In genomic region chr2:6309415-6310185, GRCh38 we compare ENCODE assay signal across 12 cellular contexts.
DNase-seq lines count a peak whose midpoint lies in the region; ATAC-seq and TF ChIP-seq lines count a peak whose summit lies in the region.
"Had no signal": no experiment of that assay in that cellular context is flagged by ENCODE, and none has a peak within 500 bp of the region (broad histone marks: within the 10 kb centered on the region; RNA-seq: fewer than 3 reads in every experiment).

No MANE protein-coding gene starts in this region.

- H3K4me1 ChIP-seq in heart right ventricle = peaks cover 0 to 4% (median 0%) of the 10 kb centered on the region in 9 donors
- H3K4me1 ChIP-seq: gastroesophageal sphincter had no signal

- peak; percentile 64 for ATAC-seq in GM18519 (IDR thresholded peaks at IDR 0.05; ENCODE audit: low FRiP score, unreplicated experiment)
- peak; percentile 78 for ATAC-seq in GM21619 (IDR thresholded peaks at IDR 0.05; ENCODE audit: unreplicated experiment)
- peak; percentile 53 for ATAC-seq in HG03280 (IDR thresholded peaks at IDR 0.05; ENCODE audit: unreplicated experiment)
- ATAC-seq in heart right ventricle = no peak
- ATAC-seq: gastroesophageal sphincter had no signal

- no peak overlapping the region for H3K27ac ChIP-seq in heart right ventricle
- H3K27ac ChIP-seq: gastroesophageal sphincter had no signal

- no peaks in the 10 kb centered on the region for H3K36me3 ChIP-seq in heart right ventricle
- H3K36me3 ChIP-seq: gastroesophageal sphincter had no signal

- 69 to 75% methylated on average over 9 of the region's 9 CpGs for WGBS in heart right ventricle, 2 donors

- TF ChIP-seq CTCF in heart right ventricle (IDR thresholded peaks at IDR 0.05) = no peak

- no peaks in the 10 kb centered on the region for H3K9me3 ChIP-seq in heart right ventricle
- H3K9me3 ChIP-seq: gastroesophageal sphincter had no signal

- DNase-seq in left kidney (ENCODE audit: low read depth, low spot score) (peak; percentile 71), NCI-H748 (lab: John Stamatoyannopoulos, UW; ENCODE audit: unreplicated experiment) (no peak), MV-4-11 (lab: John Stamatoyannopoulos, UW) (no peak), heart right ventricle (no peak), KG1 (lab: John Stamatoyannopoulos, UW) (no peak)
- DNase-seq: activated CD8-positive, alpha-beta memory T cell treated with anti-CD3 and anti-CD28 coated beads, Interleukin-2, amount 50 U/mL, for 48 hours; Calu3; NCI-H1092 had no signal

- no peak overlapping the region for H3K4me3 ChIP-seq in heart right ventricle
- H3K4me3 ChIP-seq: gastroesophageal sphincter had no signal

- H3K27me3 ChIP-seq in heart right ventricle = peaks cover 0 to 7% (median 0%) of the 10 kb centered on the region in 7 donors

- intact Hi-C loops in heart right ventricle (cut with DNase I) = no loop called here

Comparison
In these comparisons a context has a peak if more than half of its experiments do, and no peak if none do; other contexts are left out.
1. ATAC-seq: peak in GM18519 (single experiment), GM21619 (single experiment) and HG03280 (single experiment); none in heart right ventricle (0 of 8).